Comparison of ENCODE assay signal across 29 cellular contexts in genomic region chr15:93880358-93880757, GRCh38.
"Had no signal": no experiment of that assay in that cellular context is flagged by ENCODE, and none has a peak within 500 bp of the region (broad histone marks: within the 10 kb centered on the region; RNA-seq: fewer than 3 reads in every experiment).

No MANE protein-coding gene starts in this region.

- H3K36me3 ChIP-seq: adrenal gland, ascending aorta, breast epithelium, cardiac muscle cell had no signal

- ATAC-seq: activated CD4-positive, alpha-beta T cell treated with anti-CD3 and anti-CD28 coated beads for 36 hours; activated CD8-positive, alpha-beta memory T cell treated with anti-CD3 and anti-CD28 coated beads, Interleukin-2, amount 10 ng/mL, durations not matched to agents 7 days and 5 days; activated CD8-positive, alpha-beta T cell treated with anti-CD3 and anti-CD28 coated beads, Interleukin-2, amount 10 ng/mL, durations not matched to agents 7 days and 5 days; activated naive CD8-positive, alpha-beta T cell treated with anti-CD3 and anti-CD28 coated beads, Interleukin-2, amount 50 U/mL, for 24 hours; esophagus mucosa; T-helper 17 cell had no signal

- H3K27me3 ChIP-seq: adrenal gland, ascending aorta, breast epithelium, cardiac muscle cell had no signal

- H3K9me3 ChIP-seq: adrenal gland, ascending aorta, breast epithelium had no signal

- H3K4me3 ChIP-seq: adrenal gland, ascending aorta, breast epithelium, cardiac muscle cell, coronary artery, dorsolateral prefrontal cortex had no signal

- DNase-seq: activated CD4-positive, alpha-beta memory T cell treated with anti-CD3 and anti-CD28 coated beads for 36 hours; activated CD4-positive, alpha-beta T cell treated with anti-CD3 and anti-CD28 coated beads for 36 hours; activated CD4-positive, alpha-beta T cell treated with anti-CD3 and anti-CD28 coated beads, Interleukin-2, amount 10 ng/mL, durations not matched to agents 24 days and 14 days; activated CD4-positive, CD25-positive, alpha-beta regulatory T cell; activated CD4-positive, CD25-positive, alpha-beta regulatory T cell treated with anti-CD3 and anti-CD28 coated beads, Interleukin-2, amount 50 U/mL, for 72 hours; activated CD8-positive, alpha-beta memory T cell treated with anti-CD3 and anti-CD28 coated beads, Interleukin-2, amount 10 ng/mL, durations not matched to agents 7 days and 5 days; activated CD8-positive, alpha-beta memory T cell treated with anti-CD3 and anti-CD28 coated beads, Interleukin-2, amount 50 U/mL, for 4 hours; activated CD8-positive, alpha-beta T cell treated with anti-CD3 and anti-CD28 coated beads, Interleukin-2, amount 10 ng/mL, durations not matched to agents 7 days and 5 days; activated effector memory CD4-positive, alpha-beta T cell treated with anti-CD3 and anti-CD28 coated beads, Interleukin-2, amount 50 U/mL, for 16 hours; activated naive CD4-positive, alpha-beta T cell treated with anti-CD3 and anti-CD28 coated beads for 36 hours; activated naive CD8-positive, alpha-beta T cell treated with anti-CD3 and anti-CD28 coated beads for 36 hours; activated naive CD8-positive, alpha-beta T cell treated with anti-CD3 and anti-CD28 coated beads, Interleukin-2, amount 50 U/mL, for 24 hours; activated T-cell treated with anti-CD3 and anti-CD28 coated beads, Interleukin-2, amount 50 U/mL, for 1 hour; activated T-cell treated with anti-CD3 and anti-CD28 coated beads, Interleukin-2, amount 50 U/mL, for 48 hours; adrenal gland; amygdala; dorsolateral prefrontal cortex; effector memory CD4-positive, alpha-beta T cell; endodermal cell; foreskin fibroblast; glutamatergic neuron; T-helper 1 cell; T-helper 17 cell; T1000 had no signal

- H3K4me1 ChIP-seq: adrenal gland, breast epithelium had no signal

- H3K27ac ChIP-seq: adrenal gland, ascending aorta, breast epithelium, cardiac muscle cell, coronary artery, dorsolateral prefrontal cortex had no signal
